Comparison of ENCODE assay signal across 3 cellular contexts in genomic region chr5:76735762-76736545, GRCh38.
TF ChIP-seq lines count a peak whose summit lies in the region.

No MANE protein-coding gene starts in this region.

TF ChIP-seq in SK-N-SH treated with all-trans-retinoic acid at 6 μM for 48 hours, 23 proteins besides CTCF, POLR2A, EP300 and RAD21 (continued from another document):
- no peak for TF ChIP-seq CSRNP3 (CRISPR knock-in tag; IDR thresholded peaks at IDR 0.05)
- TF ChIP-seq ISL1 (CRISPR knock-in tag; IDR thresholded peaks at IDR 0.05): no peak
- TF ChIP-seq ESRRG (CRISPR knock-in tag; IDR thresholded peaks at IDR 0.05): no peak
- TF ChIP-seq TCF4 (CRISPR knock-in tag; IDR thresholded peaks at IDR 0.05; ENCODE audit: borderline replicate concordance): no peak
- no peak for TF ChIP-seq BACH2 (CRISPR knock-in tag; IDR thresholded peaks at IDR 0.05; ENCODE audit: borderline replicate concordance)
- TF ChIP-seq TOX (CRISPR knock-in tag; IDR thresholded peaks at IDR 0.05; ENCODE audit: borderline replicate concordance): no peak
- TF ChIP-seq, protein P1, sequence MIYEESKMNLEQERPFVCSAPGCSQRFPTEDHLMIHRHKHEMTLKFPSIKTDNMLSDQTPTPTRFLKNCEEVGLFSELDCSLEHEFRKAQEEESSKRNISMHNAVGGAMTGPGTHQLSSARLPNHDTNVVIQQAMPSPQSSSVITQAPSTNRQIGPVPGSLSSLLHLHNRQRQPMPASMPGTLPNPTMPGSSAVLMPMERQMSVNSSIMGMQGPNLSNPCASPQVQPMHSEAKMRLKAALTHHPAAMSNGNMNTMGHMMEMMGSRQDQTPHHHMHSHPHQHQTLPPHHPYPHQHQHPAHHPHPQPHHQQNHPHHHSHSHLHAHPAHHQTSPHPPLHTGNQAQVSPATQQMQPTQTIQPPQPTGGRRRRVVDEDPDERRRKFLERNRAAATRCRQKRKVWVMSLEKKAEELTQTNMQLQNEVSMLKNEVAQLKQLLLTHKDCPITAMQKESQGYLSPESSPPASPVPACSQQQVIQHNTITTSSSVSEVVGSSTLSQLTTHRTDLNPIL (CRISPR knock-in tag; IDR thresholded peaks at IDR 0.05; ENCODE audit: low read depth): 0 out of 2 replicates have a peak, but pooled peaks have one; percentile 17
- TF ChIP-seq ZNF70 (CRISPR knock-in tag; IDR thresholded peaks at IDR 0.05): no peak
- peak; percentile 52; the same call in 1 of the 2 replicates for TF ChIP-seq PATZ1 (CRISPR knock-in tag; IDR thresholded peaks at IDR 0.05; ENCODE audit: borderline replicate concordance)
- no peak for TF ChIP-seq GLIS3 (CRISPR knock-in tag; IDR thresholded peaks at IDR 0.05)
- TF ChIP-seq ARNTL (CRISPR knock-in tag; IDR thresholded peaks at IDR 0.05; ENCODE audit: borderline replicate concordance, low read depth): no peak

TF ChIP-seq in SK-N-SH, 30 proteins besides CTCF, POLR2A, EP300 and RAD21 (continued from another document):
- TF ChIP-seq IRF3 (IDR thresholded peaks at IDR 0.05; ENCODE audit: low read depth, low read length): no peak

TF ChIP-seq in neural cell, 6 proteins besides CTCF, POLR2A, EP300 and RAD21 (continued from another document):
- TF ChIP-seq, protein P2, sequence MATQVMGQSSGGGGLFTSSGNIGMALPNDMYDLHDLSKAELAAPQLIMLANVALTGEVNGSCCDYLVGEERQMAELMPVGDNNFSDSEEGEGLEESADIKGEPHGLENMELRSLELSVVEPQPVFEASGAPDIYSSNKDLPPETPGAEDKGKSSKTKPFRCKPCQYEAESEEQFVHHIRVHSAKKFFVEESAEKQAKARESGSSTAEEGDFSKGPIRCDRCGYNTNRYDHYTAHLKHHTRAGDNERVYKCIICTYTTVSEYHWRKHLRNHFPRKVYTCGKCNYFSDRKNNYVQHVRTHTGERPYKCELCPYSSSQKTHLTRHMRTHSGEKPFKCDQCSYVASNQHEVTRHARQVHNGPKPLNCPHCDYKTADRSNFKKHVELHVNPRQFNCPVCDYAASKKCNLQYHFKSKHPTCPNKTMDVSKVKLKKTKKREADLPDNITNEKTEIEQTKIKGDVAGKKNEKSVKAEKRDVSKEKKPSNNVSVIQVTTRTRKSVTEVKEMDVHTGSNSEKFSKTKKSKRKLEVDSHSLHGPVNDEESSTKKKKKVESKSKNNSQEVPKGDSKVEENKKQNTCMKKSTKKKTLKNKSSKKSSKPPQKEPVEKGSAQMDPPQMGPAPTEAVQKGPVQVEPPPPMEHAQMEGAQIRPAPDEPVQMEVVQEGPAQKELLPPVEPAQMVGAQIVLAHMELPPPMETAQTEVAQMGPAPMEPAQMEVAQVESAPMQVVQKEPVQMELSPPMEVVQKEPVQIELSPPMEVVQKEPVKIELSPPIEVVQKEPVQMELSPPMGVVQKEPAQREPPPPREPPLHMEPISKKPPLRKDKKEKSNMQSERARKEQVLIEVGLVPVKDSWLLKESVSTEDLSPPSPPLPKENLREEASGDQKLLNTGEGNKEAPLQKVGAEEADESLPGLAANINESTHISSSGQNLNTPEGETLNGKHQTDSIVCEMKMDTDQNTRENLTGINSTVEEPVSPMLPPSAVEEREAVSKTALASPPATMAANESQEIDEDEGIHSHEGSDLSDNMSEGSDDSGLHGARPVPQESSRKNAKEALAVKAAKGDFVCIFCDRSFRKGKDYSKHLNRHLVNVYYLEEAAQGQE (IDR thresholded peaks at IDR 0.05; ENCODE audit: borderline replicate concordance): no peak
- TF ChIP-seq POLR2AphosphoS5 (IDR thresholded peaks at IDR 0.05) (no peak), MXI1 (conservative IDR thresholded peaks at IDR 0.05; ENCODE audit: poor library complexity, severe bottlenecking) (no peak), TAF1 (IDR thresholded peaks at IDR 0.05; ENCODE audit: low read depth) (no peak), SMC3 (conservative IDR thresholded peaks at IDR 0.05; ENCODE audit: poor library complexity) (no peak)
TF ChIP-seq in neural cell: peak in this region for 0.
